Comparison of ENCODE assay signal across 29 cellular contexts in the genomic region with DNA sequence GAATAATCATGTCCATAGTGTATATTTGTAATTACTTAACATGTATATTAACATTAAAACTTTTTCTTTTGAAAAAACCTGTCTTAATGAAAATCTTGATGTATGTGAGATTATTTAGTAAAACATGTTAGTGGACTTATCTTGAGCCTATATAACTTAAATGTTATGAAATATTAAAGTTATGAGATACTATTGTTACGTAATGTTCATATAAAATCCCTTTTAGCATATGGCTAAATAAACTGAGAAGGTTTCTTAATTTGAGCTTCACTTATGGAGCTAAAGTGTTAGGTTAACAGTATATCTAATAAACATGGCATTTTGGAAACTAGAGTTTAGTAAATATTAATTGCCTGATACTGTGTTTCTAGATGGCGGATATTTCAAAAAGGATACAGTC.
"Had no signal": no experiment of that assay in that cellular context is flagged by ENCODE, and none has a peak within 500 bp of the region (broad histone marks: within the 10 kb centered on the region; RNA-seq: fewer than 3 reads in every experiment).

No MANE protein-coding gene starts in this region.

- H3K4me3 ChIP-seq: esophagus squamous epithelium had no signal

- H3K27me3 ChIP-seq: brain microvascular endothelial cell, esophagus squamous epithelium had no signal

- ATAC-seq: activated T-cell treated with anti-CD3 and anti-CD28 coated beads, Interleukin-2, amount 50 U/mL, for 4 hours; activated T-helper 17 cell treated with anti-CD3 and anti-CD28 coated beads, Interleukin-2, amount 50 U/mL, for 72 hours; effector memory CD8-positive, alpha-beta T cell; WTC11 had no signal

- H3K9me3 ChIP-seq: esophagus squamous epithelium had no signal

- H3K4me1 ChIP-seq: esophagus squamous epithelium had no signal

- FAIRE-seq: astrocyte, bronchial epithelial cell, endothelial cell of umbilical vein, frontal cortex had no signal

- DNase-seq: activated CD4-positive, alpha-beta memory T cell treated with anti-CD3 and anti-CD28 coated beads, Interleukin-2, amount 10 ng/mL, durations not matched to agents 7 days and 5 days; activated CD4-positive, alpha-beta T cell treated with anti-CD3 and anti-CD28 coated beads for 1 hour; activated CD4-positive, alpha-beta T cell treated with anti-CD3 and anti-CD28 coated beads for 4 hours; activated CD4-positive, alpha-beta T cell treated with anti-CD3 and anti-CD28 coated beads, Interleukin-2, amount 10 ng/mL, durations not matched to agents 7 days and 5 days; activated CD4-positive, alpha-beta T cell treated with anti-CD3 and anti-CD28 coated beads, Interleukin-2, amount 50 U/mL, for 4 hours; activated effector memory CD4-positive, alpha-beta T cell treated with Interleukin-2 at 50 U/mL for 16 hours; activated gamma-delta T cell treated with Interleukin-2 at 50 U/mL for 16 hours; activated naive CD4-positive, alpha-beta T cell treated with anti-CD3 and anti-CD28 coated beads, Interleukin-2, amount 50 U/mL, for 16 hours; activated naive CD4-positive, alpha-beta T cell treated with Interleukin-2 at 50 U/mL for 16 hours; activated T-cell treated with anti-CD3 and anti-CD28 coated beads, Interleukin-2, amount 50 U/mL, for 4 hours; amniotic stem cell; anterior cingulate cortex; brain microvascular endothelial cell; cortex of kidney; dermis blood vessel endothelial cell; effector CD4-positive, alpha-beta T cell; effector memory CD8-positive, alpha-beta T cell; esophagus squamous epithelium; foreskin fibroblast; head of caudate nucleus; T-helper 2 cell had no signal

- H3K27ac ChIP-seq: brain microvascular endothelial cell, epithelial cell of prostate, esophagus squamous epithelium, VCaP had no signal
